Comparison of ENCODE assay signal across 1 cellular context in the genomic region with DNA sequence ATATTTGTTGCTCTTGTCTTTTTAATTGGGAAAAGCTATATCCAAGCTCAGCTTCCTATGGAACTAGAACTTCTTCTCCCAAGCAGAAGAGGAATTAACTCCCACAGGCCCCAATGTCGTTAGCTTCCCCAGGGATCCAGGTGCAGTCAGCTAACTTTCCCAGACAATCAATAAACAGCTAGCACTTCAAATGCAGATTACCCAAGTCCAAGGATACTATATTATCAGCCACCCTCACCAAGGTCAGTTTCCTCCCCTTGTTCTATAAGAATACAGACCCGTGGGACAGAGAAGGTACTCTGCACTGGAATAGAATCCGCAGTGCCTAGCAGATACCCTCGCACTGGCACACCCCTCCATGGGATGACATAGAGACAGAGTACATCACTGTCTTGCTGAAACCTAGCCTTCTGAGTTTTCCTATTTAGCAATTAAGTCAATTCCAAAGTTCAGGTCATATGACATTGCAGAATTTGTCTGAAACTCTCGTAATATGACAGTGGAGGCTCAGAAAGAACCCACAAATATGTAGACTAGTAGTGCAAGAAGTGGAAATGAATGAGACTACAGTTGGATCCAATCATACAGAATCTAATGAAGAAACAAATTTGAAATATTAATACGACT.
A peak's percentile ranks its signal among the peaks of the same experiment; 100 is the strongest.
TF ChIP-seq lines count a peak whose summit lies in the region.

No MANE protein-coding gene starts in this region.

TF ChIP-seq in HepG2, 621 proteins besides CTCF, POLR2A, EP300 and RAD21 (continues in another document):
- TF ChIP-seq ZNF292 (CRISPR knock-in tag; IDR thresholded peaks at IDR 0.05; ENCODE audit: borderline replicate concordance, low read depth) (peak; percentile 58; the same call in 1 of the 2 replicates), CBX1 (IDR thresholded peaks at IDR 0.05; ENCODE audit: low read depth) (no peak), DR1 (CRISPR knock-in tag; IDR thresholded peaks at IDR 0.05) (no peak), POLR2G (IDR thresholded peaks at IDR 0.05; ENCODE audit: low read depth, low read length) (no peak), GTF2F1 (IDR thresholded peaks at IDR 0.05; ENCODE audit: low read length) (no peak), MAZ (IDR thresholded peaks at IDR 0.05; ENCODE audit: borderline replicate concordance, low read depth, low read length) (no peak), MAZ (CRISPR knock-in tag; IDR thresholded peaks at IDR 0.05; ENCODE audit: low read depth) (no peak), SMAD3 (CRISPR knock-in tag; IDR thresholded peaks at IDR 0.05) (peak; percentile 54; the same call in 1 of the 2 replicates), NFRKB (IDR thresholded peaks at IDR 0.05) (no peak), ZNF629 (CRISPR knock-in tag; conservative IDR thresholded peaks at IDR 0.05) (0 out of 2 replicates have a peak, but pooled peaks have one; percentile 9), KLF12 (CRISPR knock-in tag; IDR thresholded peaks at IDR 0.05; ENCODE audit: borderline replicate concordance) (no peak), REL (CRISPR knock-in tag; conservative IDR thresholded peaks at IDR 0.05) (no peak), ZNF644 (CRISPR knock-in tag; IDR thresholded peaks at IDR 0.05; ENCODE audit: low read depth) (0 out of 2 replicates have a peak, but pooled peaks have one; percentile 64), ETV6 (CRISPR knock-in tag; conservative IDR thresholded peaks at IDR 0.05) (no peak), MEIS1 (CRISPR knock-in tag; IDR thresholded peaks at IDR 0.05; ENCODE audit: borderline replicate concordance) (no peak), RAD51 (IDR thresholded peaks at IDR 0.05; ENCODE audit: borderline replicate concordance) (no peak), ZNF335 (CRISPR knock-in tag; IDR thresholded peaks at IDR 0.05) (no peak), GFI1 (CRISPR knock-in tag; IDR thresholded peaks at IDR 0.05; ENCODE audit: borderline replicate concordance) (no peak), ZNF24 (IDR thresholded peaks at IDR 0.05) (0 out of 2 replicates have a peak, but pooled peaks have one; percentile 14), FOXA1 (IDR thresholded peaks at IDR 0.05) (no peak), FOXA1 (CRISPR knock-in tag; IDR thresholded peaks at IDR 0.05) (peak; percentile 86), ZMYM3 (CRISPR knock-in tag; IDR thresholded peaks at IDR 0.05) (peak; percentile 47; the same call in 1 of the 2 replicates), ZNF607 (CRISPR knock-in tag; IDR thresholded peaks at IDR 0.05; ENCODE audit: borderline replicate concordance) (no peak), CREB1 (IDR thresholded peaks at IDR 0.05) (peak; percentile 77), CREB1 (CRISPR knock-in tag; IDR thresholded peaks at IDR 0.05) (peak; percentile 52), TOPORS (CRISPR knock-in tag; IDR thresholded peaks at IDR 0.05) (no peak)
- TF ChIP-seq, protein P1, sequence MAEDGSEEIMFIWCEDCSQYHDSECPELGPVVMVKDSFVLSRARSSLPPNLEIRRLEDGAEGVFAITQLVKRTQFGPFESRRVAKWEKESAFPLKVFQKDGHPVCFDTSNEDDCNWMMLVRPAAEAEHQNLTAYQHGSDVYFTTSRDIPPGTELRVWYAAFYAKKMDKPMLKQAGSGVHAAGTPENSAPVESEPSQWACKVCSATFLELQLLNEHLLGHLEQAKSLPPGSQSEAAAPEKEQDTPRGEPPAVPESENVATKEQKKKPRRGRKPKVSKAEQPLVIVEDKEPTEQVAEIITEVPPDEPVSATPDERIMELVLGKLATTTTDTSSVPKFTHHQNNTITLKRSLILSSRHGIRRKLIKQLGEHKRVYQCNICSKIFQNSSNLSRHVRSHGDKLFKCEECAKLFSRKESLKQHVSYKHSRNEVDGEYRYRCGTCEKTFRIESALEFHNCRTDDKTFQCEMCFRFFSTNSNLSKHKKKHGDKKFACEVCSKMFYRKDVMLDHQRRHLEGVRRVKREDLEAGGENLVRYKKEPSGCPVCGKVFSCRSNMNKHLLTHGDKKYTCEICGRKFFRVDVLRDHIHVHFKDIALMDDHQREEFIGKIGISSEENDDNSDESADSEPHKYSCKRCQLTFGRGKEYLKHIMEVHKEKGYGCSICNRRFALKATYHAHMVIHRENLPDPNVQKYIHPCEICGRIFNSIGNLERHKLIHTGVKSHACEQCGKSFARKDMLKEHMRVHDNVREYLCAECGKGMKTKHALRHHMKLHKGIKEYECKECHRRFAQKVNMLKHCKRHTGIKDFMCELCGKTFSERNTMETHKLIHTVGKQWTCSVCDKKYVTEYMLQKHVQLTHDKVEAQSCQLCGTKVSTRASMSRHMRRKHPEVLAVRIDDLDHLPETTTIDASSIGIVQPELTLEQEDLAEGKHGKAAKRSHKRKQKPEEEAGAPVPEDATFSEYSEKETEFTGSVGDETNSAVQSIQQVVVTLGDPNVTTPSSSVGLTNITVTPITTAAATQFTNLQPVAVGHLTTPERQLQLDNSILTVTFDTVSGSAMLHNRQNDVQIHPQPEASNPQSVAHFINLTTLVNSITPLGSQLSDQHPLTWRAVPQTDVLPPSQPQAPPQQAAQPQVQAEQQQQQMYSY (CRISPR knock-in tag; IDR thresholded peaks at IDR 0.05) = no peak
- TF ChIP-seq, protein P2, sequence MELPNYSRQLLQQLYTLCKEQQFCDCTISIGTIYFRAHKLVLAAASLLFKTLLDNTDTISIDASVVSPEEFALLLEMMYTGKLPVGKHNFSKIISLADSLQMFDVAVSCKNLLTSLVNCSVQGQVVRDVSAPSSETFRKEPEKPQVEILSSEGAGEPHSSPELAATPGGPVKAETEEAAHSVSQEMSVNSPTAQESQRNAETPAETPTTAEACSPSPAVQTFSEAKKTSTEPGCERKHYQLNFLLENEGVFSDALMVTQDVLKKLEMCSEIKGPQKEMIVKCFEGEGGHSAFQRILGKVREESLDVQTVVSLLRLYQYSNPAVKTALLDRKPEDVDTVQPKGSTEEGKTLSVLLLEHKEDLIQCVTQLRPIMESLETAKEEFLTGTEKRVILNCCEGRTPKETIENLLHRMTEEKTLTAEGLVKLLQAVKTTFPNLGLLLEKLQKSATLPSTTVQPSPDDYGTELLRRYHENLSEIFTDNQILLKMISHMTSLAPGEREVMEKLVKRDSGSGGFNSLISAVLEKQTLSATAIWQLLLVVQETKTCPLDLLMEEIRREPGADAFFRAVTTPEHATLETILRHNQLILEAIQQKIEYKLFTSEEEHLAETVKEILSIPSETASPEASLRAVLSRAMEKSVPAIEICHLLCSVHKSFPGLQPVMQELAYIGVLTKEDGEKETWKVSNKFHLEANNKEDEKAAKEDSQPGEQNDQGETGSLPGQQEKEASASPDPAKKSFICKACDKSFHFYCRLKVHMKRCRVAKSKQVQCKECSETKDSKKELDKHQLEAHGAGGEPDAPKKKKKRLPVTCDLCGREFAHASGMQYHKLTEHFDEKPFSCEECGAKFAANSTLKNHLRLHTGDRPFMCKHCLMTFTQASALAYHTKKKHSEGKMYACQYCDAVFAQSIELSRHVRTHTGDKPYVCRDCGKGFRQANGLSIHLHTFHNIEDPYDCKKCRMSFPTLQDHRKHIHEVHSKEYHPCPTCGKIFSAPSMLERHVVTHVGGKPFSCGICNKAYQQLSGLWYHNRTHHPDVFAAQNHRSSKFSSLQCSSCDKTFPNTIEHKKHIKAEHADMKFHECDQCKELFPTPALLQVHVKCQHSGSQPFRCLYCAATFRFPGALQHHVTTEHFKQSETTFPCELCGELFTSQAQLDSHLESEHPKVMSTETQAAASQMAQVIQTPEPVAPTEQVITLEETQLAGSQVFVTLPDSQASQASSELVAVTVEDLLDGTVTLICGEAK (IDR thresholded peaks at IDR 0.05) = no peak
- TF ChIP-seq, protein P2 (CRISPR knock-in tag; IDR thresholded peaks at IDR 0.05) = no peak
- TF ChIP-seq, protein P3, sequence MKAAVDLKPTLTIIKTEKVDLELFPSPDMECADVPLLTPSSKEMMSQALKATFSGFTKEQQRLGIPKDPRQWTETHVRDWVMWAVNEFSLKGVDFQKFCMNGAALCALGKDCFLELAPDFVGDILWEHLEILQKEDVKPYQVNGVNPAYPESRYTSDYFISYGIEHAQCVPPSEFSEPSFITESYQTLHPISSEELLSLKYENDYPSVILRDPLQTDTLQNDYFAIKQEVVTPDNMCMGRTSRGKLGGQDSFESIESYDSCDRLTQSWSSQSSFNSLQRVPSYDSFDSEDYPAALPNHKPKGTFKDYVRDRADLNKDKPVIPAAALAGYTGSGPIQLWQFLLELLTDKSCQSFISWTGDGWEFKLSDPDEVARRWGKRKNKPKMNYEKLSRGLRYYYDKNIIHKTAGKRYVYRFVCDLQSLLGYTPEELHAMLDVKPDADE (CRISPR knock-in tag; IDR thresholded peaks at IDR 0.05) = no peak
- TF ChIP-seq, protein P4, sequence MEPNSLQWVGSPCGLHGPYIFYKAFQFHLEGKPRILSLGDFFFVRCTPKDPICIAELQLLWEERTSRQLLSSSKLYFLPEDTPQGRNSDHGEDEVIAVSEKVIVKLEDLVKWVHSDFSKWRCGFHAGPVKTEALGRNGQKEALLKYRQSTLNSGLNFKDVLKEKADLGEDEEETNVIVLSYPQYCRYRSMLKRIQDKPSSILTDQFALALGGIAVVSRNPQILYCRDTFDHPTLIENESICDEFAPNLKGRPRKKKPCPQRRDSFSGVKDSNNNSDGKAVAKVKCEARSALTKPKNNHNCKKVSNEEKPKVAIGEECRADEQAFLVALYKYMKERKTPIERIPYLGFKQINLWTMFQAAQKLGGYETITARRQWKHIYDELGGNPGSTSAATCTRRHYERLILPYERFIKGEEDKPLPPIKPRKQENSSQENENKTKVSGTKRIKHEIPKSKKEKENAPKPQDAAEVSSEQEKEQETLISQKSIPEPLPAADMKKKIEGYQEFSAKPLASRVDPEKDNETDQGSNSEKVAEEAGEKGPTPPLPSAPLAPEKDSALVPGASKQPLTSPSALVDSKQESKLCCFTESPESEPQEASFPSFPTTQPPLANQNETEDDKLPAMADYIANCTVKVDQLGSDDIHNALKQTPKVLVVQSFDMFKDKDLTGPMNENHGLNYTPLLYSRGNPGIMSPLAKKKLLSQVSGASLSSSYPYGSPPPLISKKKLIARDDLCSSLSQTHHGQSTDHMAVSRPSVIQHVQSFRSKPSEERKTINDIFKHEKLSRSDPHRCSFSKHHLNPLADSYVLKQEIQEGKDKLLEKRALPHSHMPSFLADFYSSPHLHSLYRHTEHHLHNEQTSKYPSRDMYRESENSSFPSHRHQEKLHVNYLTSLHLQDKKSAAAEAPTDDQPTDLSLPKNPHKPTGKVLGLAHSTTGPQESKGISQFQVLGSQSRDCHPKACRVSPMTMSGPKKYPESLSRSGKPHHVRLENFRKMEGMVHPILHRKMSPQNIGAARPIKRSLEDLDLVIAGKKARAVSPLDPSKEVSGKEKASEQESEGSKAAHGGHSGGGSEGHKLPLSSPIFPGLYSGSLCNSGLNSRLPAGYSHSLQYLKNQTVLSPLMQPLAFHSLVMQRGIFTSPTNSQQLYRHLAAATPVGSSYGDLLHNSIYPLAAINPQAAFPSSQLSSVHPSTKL (CRISPR knock-in tag; IDR thresholded peaks at IDR 0.05) = peak; percentile 90
- TF ChIP-seq, protein P5, sequence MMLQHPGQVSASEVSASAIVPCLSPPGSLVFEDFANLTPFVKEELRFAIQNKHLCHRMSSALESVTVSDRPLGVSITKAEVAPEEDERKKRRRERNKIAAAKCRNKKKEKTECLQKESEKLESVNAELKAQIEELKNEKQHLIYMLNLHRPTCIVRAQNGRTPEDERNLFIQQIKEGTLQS (CRISPR knock-in tag; IDR thresholded peaks at IDR 0.05) = no peak
- TF ChIP-seq, protein P6, sequence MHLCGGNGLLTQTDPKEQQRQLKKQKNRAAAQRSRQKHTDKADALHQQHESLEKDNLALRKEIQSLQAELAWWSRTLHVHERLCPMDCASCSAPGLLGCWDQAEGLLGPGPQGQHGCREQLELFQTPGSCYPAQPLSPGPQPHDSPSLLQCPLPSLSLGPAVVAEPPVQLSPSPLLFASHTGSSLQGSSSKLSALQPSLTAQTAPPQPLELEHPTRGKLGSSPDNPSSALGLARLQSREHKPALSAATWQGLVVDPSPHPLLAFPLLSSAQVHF (CRISPR knock-in tag; IDR thresholded peaks at IDR 0.05) = no peak
- TF ChIP-seq, protein P7, sequence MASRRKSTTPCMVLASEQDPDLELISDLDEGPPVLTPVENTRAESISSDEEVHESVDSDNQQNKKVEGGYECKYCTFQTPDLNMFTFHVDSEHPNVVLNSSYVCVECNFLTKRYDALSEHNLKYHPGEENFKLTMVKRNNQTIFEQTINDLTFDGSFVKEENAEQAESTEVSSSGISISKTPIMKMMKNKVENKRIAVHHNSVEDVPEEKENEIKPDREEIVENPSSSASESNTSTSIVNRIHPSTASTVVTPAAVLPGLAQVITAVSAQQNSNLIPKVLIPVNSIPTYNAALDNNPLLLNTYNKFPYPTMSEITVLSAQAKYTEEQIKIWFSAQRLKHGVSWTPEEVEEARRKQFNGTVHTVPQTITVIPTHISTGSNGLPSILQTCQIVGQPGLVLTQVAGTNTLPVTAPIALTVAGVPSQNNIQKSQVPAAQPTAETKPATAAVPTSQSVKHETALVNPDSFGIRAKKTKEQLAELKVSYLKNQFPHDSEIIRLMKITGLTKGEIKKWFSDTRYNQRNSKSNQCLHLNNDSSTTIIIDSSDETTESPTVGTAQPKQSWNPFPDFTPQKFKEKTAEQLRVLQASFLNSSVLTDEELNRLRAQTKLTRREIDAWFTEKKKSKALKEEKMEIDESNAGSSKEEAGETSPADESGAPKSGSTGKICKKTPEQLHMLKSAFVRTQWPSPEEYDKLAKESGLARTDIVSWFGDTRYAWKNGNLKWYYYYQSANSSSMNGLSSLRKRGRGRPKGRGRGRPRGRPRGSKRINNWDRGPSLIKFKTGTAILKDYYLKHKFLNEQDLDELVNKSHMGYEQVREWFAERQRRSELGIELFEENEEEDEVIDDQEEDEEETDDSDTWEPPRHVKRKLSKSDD (CRISPR knock-in tag; IDR thresholded peaks at IDR 0.05; ENCODE audit: low read depth) = 0 out of 2 replicates have a peak, but pooled peaks have one; percentile 21
- TF ChIP-seq, protein P8, sequence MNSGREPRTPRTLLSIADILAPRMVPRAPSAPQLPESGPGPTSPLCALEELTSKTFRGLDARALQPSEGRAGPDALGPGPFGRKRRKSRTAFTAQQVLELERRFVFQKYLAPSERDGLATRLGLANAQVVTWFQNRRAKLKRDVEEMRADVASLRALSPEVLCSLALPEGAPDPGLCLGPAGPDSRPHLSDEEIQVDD (CRISPR knock-in tag; IDR thresholded peaks at IDR 0.05; ENCODE audit: borderline replicate concordance) = no peak
